Comparison of ENCODE assay signal across 17 cellular contexts in genomic region chr14:101709533-101709881, GRCh38.
"Had no signal": no experiment of that assay in that cellular context is flagged by ENCODE, and none has a peak within 500 bp of the region (broad histone marks: within the 10 kb centered on the region; RNA-seq: fewer than 3 reads in every experiment).

No MANE protein-coding gene starts in this region.

- H3K27me3 Mint-ChIP-seq: activated naive CD4-positive, alpha-beta T cell treated with anti-CD3 and anti-CD28 coated beads, Interleukin-2, amount 50 U/mL, for 24 hours had no signal

- H3K9me3 Mint-ChIP-seq: activated naive CD4-positive, alpha-beta T cell treated with anti-CD3 and anti-CD28 coated beads, Interleukin-2, amount 50 U/mL, for 24 hours; naive thymus-derived CD8-positive, alpha-beta T cell; stimulated activated naive CD8-positive, alpha-beta T cell treated with anti-CD3 and anti-CD28 coated beads, Interleukin-15, Interleukin-2, amounts not matched to agents 100 ng/mL and 50 ng/mL, for 24 hours had no signal

- H3K27ac ChIP-seq: adrenal gland, esophagus squamous epithelium, hepatocyte, left lung, thoracic aorta had no signal

- H3K27me3 ChIP-seq: adrenal gland had no signal

- H3K36me3 ChIP-seq: adrenal gland, esophagus squamous epithelium, left lung, thoracic aorta had no signal

- DNase-seq: activated CD4-positive, alpha-beta T cell treated with anti-CD3 and anti-CD28 coated beads, Interleukin-2, amount 50 U/mL, for 1 hour; activated effector memory CD4-positive, alpha-beta T cell treated with anti-CD3 and anti-CD28 coated beads, Interleukin-2, amount 50 U/mL, for 16 hours; esophagus squamous epithelium; left lung; naive thymus-derived CD8-positive, alpha-beta T cell; nucleus accumbens; posterior cingulate gyrus; stimulated activated CD4-positive, alpha-beta T cell treated with anti-CD3 and anti-CD28 coated beads, Interleukin-15, amount 100 ng/mL, for 24 hours; stimulated activated CD4-positive, alpha-beta T cell treated with anti-CD3 and anti-CD28 coated beads, Interleukin-4, amount 100 ng/mL, for 4 hours had no signal

- H3K79me2 ChIP-seq: hepatocyte had no signal

- H3K36me3 Mint-ChIP-seq: memory B cell; naive thymus-derived CD8-positive, alpha-beta T cell had no signal

- ATAC-seq: left lung; naive thymus-derived CD8-positive, alpha-beta T cell had no signal

- H3K4me2 ChIP-seq: hepatocyte had no signal

- H3K4me3 Mint-ChIP-seq: activated naive CD4-positive, alpha-beta T cell treated with anti-CD3 and anti-CD28 coated beads, Interleukin-2, amount 50 U/mL, for 24 hours; memory B cell; naive thymus-derived CD8-positive, alpha-beta T cell; stimulated activated naive CD8-positive, alpha-beta T cell treated with anti-CD3 and anti-CD28 coated beads, Interleukin-15, Interleukin-2, amounts not matched to agents 100 ng/mL and 50 ng/mL, for 24 hours; T-helper 2 cell treated with Interferon-gamma antibody and Interleukin-4, amounts not matched to agents 5 μg/mL and 100 μg/mL, for 36 hours had no signal

- H3K27ac Mint-ChIP-seq: memory B cell; stimulated activated naive CD8-positive, alpha-beta T cell treated with anti-CD3 and anti-CD28 coated beads, Interleukin-15, Interleukin-2, amounts not matched to agents 100 ng/mL and 50 ng/mL, for 24 hours; T-helper 2 cell treated with Interferon-gamma antibody and Interleukin-4, amounts not matched to agents 5 μg/mL and 100 μg/mL, for 36 hours had no signal

- H3K4me3 ChIP-seq: adrenal gland, esophagus squamous epithelium, hepatocyte, left lung, skin epidermis, thoracic aorta had no signal
